In the genomic region with DNA sequence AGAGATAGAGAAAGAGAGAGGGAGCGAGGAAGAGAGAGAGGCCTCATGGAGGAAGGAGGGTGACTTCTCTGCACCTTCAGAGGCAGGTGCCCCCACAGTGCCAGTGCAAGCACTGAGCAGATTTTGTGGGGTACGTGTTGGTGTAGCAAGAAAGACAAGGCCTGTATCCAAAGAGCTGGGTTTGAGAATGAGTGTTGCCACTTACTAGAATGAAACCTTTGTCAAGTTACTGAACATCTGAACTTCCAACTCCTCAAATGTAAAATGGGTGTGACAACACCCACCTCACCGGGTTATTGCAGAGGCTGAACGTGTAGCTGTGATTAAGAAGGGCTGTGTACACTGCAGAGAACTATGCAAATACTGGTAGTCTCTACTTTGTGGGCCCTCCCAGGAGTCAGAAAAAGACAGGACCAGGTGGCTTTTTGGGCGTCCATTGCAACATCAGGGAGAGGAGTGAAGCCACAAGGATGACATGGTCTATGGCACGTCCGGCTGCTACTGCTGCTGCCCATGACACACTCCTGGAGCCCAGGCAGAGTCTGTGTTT, we compare ENCODE assay signal across 9 cellular contexts. TPM values are rescaled to one million over a fixed set of nuclear protein-coding genes. Genes with fewer than 3 reads are reported as not detected.
DNase-seq lines count a peak whose midpoint lies in the region; ATAC-seq lines count a peak whose summit lies in the region.
"Had no signal": no experiment of that assay in that cellular context is flagged by ENCODE, and none has a peak within 500 bp of the region (broad histone marks: within the 10 kb centered on the region; RNA-seq: fewer than 3 reads in every experiment).

No MANE protein-coding gene starts in this region.

- no peaks in the 10 kb centered on the region for H3K36me3 Mint-ChIP-seq in activated T-cell treated with anti-CD3 and anti-CD28 coated beads, Interleukin-2, amount 50 U/mL, for 4 hours (ENCODE audit: insufficient read depth)
- peaks cover 4% of the 10 kb centered on the region for H3K36me3 Mint-ChIP-seq in activated naive CD8-positive, alpha-beta T cell treated with anti-CD3 and anti-CD28 coated beads, Interleukin-2, amount 10 ng/mL, durations not matched to agents 7 days and 5 days

- peak; percentile 67 for ATAC-seq in activated T-cell treated with anti-CD3 and anti-CD28 coated beads, Interleukin-2, amount 50 U/mL, for 4 hours
- ATAC-seq in HG03095 (IDR thresholded peaks at IDR 0.05; ENCODE audit: unreplicated experiment), result peak; percentile 55
- peak; percentile 53 for ATAC-seq in activated naive CD8-positive, alpha-beta T cell treated with anti-CD3 and anti-CD28 coated beads, Interleukin-2, amount 10 ng/mL, durations not matched to agents 7 days and 5 days (ENCODE audit: low read depth)
- peak; percentile 67 for ATAC-seq in stimulated activated naive CD8-positive, alpha-beta T cell treated with anti-CD3 and anti-CD28 coated beads, Interleukin-15, Interleukin-2, amounts not matched to agents 100 U/mL and 50 U/mL, for 24 hours

- no peak overlapping the region for H2AFZ ChIP-seq in neuronal stem cell (ENCODE audit: low read length)

- H2BK15ac ChIP-seq in neuronal stem cell (ENCODE audit: low read length), result no peak overlapping the region

- WGBS in neuronal stem cell (ENCODE audit: extremely low coverage in 2 of 2, insufficient read length in 2 of 2, insufficient replicate concordance in 1 of 2), 2 donors, result no CpG with 5 or more reads among the region's 7 CpGs

- H3K14ac ChIP-seq in neuronal stem cell (ENCODE audit: low read length), result no peak overlapping the region

- no peak overlapping the region for H4K91ac ChIP-seq in neuronal stem cell (ENCODE audit: low read depth, low read length, poor library complexity)

- no peaks in the 10 kb centered on the region for H3K27me3 Mint-ChIP-seq in activated T-cell treated with anti-CD3 and anti-CD28 coated beads, Interleukin-2, amount 50 U/mL, for 4 hours (ENCODE audit: low read depth)
- no peaks in the 10 kb centered on the region for H3K27me3 Mint-ChIP-seq in activated naive CD8-positive, alpha-beta T cell treated with anti-CD3 and anti-CD28 coated beads, Interleukin-2, amount 10 ng/mL, durations not matched to agents 7 days and 5 days

- H3K79me1 ChIP-seq in neuronal stem cell (ENCODE audit: low read depth, low read length), result no peaks in the 10 kb centered on the region

- H3K4me1 Mint-ChIP-seq in activated T-cell treated with anti-CD3 and anti-CD28 coated beads, Interleukin-2, amount 50 U/mL, for 4 hours (ENCODE audit: low read depth), result peaks cover 34% of the 10 kb centered on the region
- H3K4me1 Mint-ChIP-seq in activated naive CD8-positive, alpha-beta T cell treated with anti-CD3 and anti-CD28 coated beads, Interleukin-2, amount 10 ng/mL, durations not matched to agents 7 days and 5 days, result peaks cover 31% of the 10 kb centered on the region

- H2BK120ac ChIP-seq in neuronal stem cell (ENCODE audit: low read depth, low read length), result no peak overlapping the region

- no peak overlapping the region for H3K9ac ChIP-seq in neuronal stem cell (ENCODE audit: low read depth, low read length, poor library complexity)

- no peak for DNase-seq in activated T-cell treated with anti-CD3 and anti-CD28 coated beads, Interleukin-2, amount 50 U/mL, for 4 hours
- DNase-seq in activated T-cell treated with anti-CD3 and anti-CD28 coated beads for 4 hours (no peak), neuronal stem cell (ENCODE audit: low spot score) (no peak), RPMI8226 (no peak)
- no peak for DNase-seq in activated naive CD8-positive, alpha-beta T cell treated with anti-CD3 and anti-CD28 coated beads, Interleukin-2, amount 10 ng/mL, durations not matched to agents 7 days and 5 days
- DNase-seq in stimulated activated naive CD8-positive, alpha-beta T cell treated with anti-CD3 and anti-CD28 coated beads, Interleukin-15, Interleukin-2, amounts not matched to agents 100 U/mL and 50 U/mL, for 24 hours, result no peak
- no peak for DNase-seq in activated effector memory CD4-positive, alpha-beta T cell treated with anti-CD3 and anti-CD28 coated beads, Interleukin-2, amount 50 U/mL, for 16 hours

- no peak overlapping the region for H2AK5ac ChIP-seq in neuronal stem cell (ENCODE audit: low read depth, low read length)

- H3K9me3 Mint-ChIP-seq in activated T-cell treated with anti-CD3 and anti-CD28 coated beads, Interleukin-2, amount 50 U/mL, for 4 hours, result no peaks in the 10 kb centered on the region
- H3K9me3 Mint-ChIP-seq in activated naive CD8-positive, alpha-beta T cell treated with anti-CD3 and anti-CD28 coated beads, Interleukin-2, amount 10 ng/mL, durations not matched to agents 7 days and 5 days, result peaks cover 5% of the 10 kb centered on the region

- no peak overlapping the region for H3K23ac ChIP-seq in neuronal stem cell (ENCODE audit: low read depth, low read length, poor library complexity)

- no peak overlapping the region for H3K4ac ChIP-seq in neuronal stem cell (ENCODE audit: low read length)

- no peak overlapping the region for H3K4me3 Mint-ChIP-seq in activated T-cell treated with anti-CD3 and anti-CD28 coated beads, Interleukin-2, amount 50 U/mL, for 4 hours
- H3K4me3 Mint-ChIP-seq in activated naive CD8-positive, alpha-beta T cell treated with anti-CD3 and anti-CD28 coated beads, Interleukin-2, amount 10 ng/mL, durations not matched to agents 7 days and 5 days, result peak overlapping the region; percentile 43

- peaks cover 0 to 1% of the 10 kb centered on the region in 2 donors for H3K9me3 ChIP-seq in neuronal stem cell (replicated peaks in 1 of 2; ENCODE audit: control insufficient read depth in 2 of 2, insufficient read depth in 1 of 2, low read depth in 1 of 2, low read length in 2 of 2)

- peak overlapping the region; percentile 95 for H3K27ac Mint-ChIP-seq in activated naive CD8-positive, alpha-beta T cell treated with anti-CD3 and anti-CD28 coated beads, Interleukin-2, amount 10 ng/mL, durations not matched to agents 7 days and 5 days

- peaks cover 0 to 2% (median 0%) of the 10 kb centered on the region in 3 experiments for H3K27me3 ChIP-seq in neuronal stem cell (ENCODE audit: control insufficient read depth in 3 of 3, insufficient read depth in 3 of 3, low read depth in 1 of 3, low read length in 3 of 3)

- H4K8ac ChIP-seq in neuronal stem cell (ENCODE audit: low read depth, low read length), result no peak overlapping the region

- no peak overlapping the region for H2BK5ac ChIP-seq in neuronal stem cell (ENCODE audit: low read length)

- no peaks in the 10 kb centered on the region for H3K36me3 ChIP-seq in neuronal stem cell (replicated peaks in 1 of 2; ENCODE audit: control insufficient read depth in 2 of 2, insufficient read depth in 2 of 2, low read length in 2 of 2)

- no peak overlapping the region for H3K27ac ChIP-seq in neuronal stem cell (replicated peaks; ENCODE audit: low read length)

- no peak overlapping the region for H3K4me3 ChIP-seq in neuronal stem cell (ENCODE audit: low read length in 2 of 2)

- H3K18ac ChIP-seq in neuronal stem cell (ENCODE audit: low read length), result no peak overlapping the region

- no peak overlapping the region for H3K4me2 ChIP-seq in neuronal stem cell (ENCODE audit: insufficient read depth, low read length, poor library complexity, severe bottlenecking)

- POLR2A ChIA-PET in activated naive CD8-positive, alpha-beta T cell treated with anti-CD3 and anti-CD28 coated beads, Interleukin-2, amount 10 ng/mL, durations not matched to agents 7 days and 5 days (lab: Charles Lee), result interaction anchor here (0.6 to 1.9 kb wide), 4 partner anchors 8 to 19 kb away, joined by 3 to 7 read pairs (median 5); no protein-coding TSS in a partner anchor

- H2BK12ac ChIP-seq in neuronal stem cell (ENCODE audit: low read length), result no peak overlapping the region

- H3K4me1 ChIP-seq in neuronal stem cell (ENCODE audit: control insufficient read depth in 2 of 2, insufficient read depth in 1 of 2, low read depth in 1 of 2, low read length in 2 of 2), result peaks cover 8 to 12% of the 10 kb centered on the region in 2 donors

RNA-seq across cellular contexts. Expression of a gene that starts 54.3 kb away (rescaled TPM):
- under 1 TPM in 1 of 3 donors, not detected in 2; 0.05 TPM for total RNA-seq in activated T-cell treated with anti-CD3 and anti-CD28 coated beads, Interleukin-2, amount 50 U/mL, for 4 hours
- total RNA-seq in activated naive CD8-positive, alpha-beta T cell treated with anti-CD3 and anti-CD28 coated beads, Interleukin-2, amount 10 ng/mL, durations not matched to agents 7 days and 5 days, result not detected
- polyA plus RNA-seq in neuronal stem cell (2013, experiment 1 of 2), result 0.08 TPM
- 0.12 TPM for polyA plus RNA-seq in neuronal stem cell (2013, experiment 2 of 2)
- total RNA-seq: dermis microvascular lymphatic vessel endothelial cell had no signal
